ENCODE assay signal across 2 cellular contexts in the genomic region with DNA sequence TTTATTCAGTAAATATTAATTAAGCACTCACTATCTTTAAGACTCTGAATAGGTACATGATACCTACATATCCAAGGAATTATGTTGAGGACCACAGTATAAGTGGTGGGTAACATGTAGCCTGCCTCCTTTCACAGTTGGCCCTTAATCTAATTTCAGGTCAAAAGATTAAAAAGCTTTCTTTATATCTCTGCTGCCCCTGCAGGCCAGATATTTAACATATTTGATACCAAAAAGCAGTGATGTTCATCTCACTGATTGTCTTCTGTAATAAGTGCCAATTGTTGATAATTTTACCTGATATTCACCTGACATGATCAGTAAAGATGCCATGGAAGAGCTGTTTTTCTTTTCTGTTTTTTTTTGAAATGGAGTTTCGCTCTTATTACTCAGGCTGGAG.
TF ChIP-seq lines count a peak whose summit lies in the region.

No MANE protein-coding gene starts in this region.

TF ChIP-seq in liver, 16 proteins besides CTCF, POLR2A, EP300 and RAD21:
- TF ChIP-seq HNF4G (IDR thresholded peaks at IDR 0.05) (no peak), GABPA (IDR thresholded peaks at IDR 0.05 in 1 of 2, conservative IDR thresholded peaks at IDR 0.05 in 1 of 2) (no peak), FOXA2 (IDR thresholded peaks at IDR 0.05) (no peak), YY1 (IDR thresholded peaks at IDR 0.05) (no peak), HNF4A (conservative IDR thresholded peaks at IDR 0.05) (no peak), MAX (IDR thresholded peaks at IDR 0.05) (no peak), NR2F2 (IDR thresholded peaks at IDR 0.05) (no peak), RXRA (IDR thresholded peaks at IDR 0.05) (no peak), EGR1 (IDR thresholded peaks at IDR 0.05; ENCODE audit: low read depth in 2 of 2) (no peak), TAF1 (conservative IDR thresholded peaks at IDR 0.05) (no peak), FOXA1 (IDR thresholded peaks at IDR 0.05) (no peak), SP1 (IDR thresholded peaks at IDR 0.05) (no peak), JUND (IDR thresholded peaks at IDR 0.05) (no peak)
- TF ChIP-seq, protein P1, sequence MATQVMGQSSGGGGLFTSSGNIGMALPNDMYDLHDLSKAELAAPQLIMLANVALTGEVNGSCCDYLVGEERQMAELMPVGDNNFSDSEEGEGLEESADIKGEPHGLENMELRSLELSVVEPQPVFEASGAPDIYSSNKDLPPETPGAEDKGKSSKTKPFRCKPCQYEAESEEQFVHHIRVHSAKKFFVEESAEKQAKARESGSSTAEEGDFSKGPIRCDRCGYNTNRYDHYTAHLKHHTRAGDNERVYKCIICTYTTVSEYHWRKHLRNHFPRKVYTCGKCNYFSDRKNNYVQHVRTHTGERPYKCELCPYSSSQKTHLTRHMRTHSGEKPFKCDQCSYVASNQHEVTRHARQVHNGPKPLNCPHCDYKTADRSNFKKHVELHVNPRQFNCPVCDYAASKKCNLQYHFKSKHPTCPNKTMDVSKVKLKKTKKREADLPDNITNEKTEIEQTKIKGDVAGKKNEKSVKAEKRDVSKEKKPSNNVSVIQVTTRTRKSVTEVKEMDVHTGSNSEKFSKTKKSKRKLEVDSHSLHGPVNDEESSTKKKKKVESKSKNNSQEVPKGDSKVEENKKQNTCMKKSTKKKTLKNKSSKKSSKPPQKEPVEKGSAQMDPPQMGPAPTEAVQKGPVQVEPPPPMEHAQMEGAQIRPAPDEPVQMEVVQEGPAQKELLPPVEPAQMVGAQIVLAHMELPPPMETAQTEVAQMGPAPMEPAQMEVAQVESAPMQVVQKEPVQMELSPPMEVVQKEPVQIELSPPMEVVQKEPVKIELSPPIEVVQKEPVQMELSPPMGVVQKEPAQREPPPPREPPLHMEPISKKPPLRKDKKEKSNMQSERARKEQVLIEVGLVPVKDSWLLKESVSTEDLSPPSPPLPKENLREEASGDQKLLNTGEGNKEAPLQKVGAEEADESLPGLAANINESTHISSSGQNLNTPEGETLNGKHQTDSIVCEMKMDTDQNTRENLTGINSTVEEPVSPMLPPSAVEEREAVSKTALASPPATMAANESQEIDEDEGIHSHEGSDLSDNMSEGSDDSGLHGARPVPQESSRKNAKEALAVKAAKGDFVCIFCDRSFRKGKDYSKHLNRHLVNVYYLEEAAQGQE (IDR thresholded peaks at IDR 0.05), result no peak
- TF ChIP-seq, protein P2, sequence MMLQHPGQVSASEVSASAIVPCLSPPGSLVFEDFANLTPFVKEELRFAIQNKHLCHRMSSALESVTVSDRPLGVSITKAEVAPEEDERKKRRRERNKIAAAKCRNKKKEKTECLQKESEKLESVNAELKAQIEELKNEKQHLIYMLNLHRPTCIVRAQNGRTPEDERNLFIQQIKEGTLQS (IDR thresholded peaks at IDR 0.05), result no peak
- TF ChIP-seq, protein P3, sequence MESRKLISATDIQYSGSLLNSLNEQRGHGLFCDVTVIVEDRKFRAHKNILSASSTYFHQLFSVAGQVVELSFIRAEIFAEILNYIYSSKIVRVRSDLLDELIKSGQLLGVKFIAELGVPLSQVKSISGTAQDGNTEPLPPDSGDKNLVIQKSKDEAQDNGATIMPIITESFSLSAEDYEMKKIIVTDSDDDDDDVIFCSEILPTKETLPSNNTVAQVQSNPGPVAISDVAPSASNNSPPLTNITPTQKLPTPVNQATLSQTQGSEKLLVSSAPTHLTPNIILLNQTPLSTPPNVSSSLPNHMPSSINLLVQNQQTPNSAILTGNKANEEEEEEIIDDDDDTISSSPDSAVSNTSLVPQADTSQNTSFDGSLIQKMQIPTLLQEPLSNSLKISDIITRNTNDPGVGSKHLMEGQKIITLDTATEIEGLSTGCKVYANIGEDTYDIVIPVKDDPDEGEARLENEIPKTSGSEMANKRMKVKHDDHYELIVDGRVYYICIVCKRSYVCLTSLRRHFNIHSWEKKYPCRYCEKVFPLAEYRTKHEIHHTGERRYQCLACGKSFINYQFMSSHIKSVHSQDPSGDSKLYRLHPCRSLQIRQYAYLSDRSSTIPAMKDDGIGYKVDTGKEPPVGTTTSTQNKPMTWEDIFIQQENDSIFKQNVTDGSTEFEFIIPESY (IDR thresholded peaks at IDR 0.05), result no peak

TF ChIP-seq in HepG2, 621 proteins besides CTCF, POLR2A, EP300 and RAD21:
- TF ChIP-seq, protein P4, sequence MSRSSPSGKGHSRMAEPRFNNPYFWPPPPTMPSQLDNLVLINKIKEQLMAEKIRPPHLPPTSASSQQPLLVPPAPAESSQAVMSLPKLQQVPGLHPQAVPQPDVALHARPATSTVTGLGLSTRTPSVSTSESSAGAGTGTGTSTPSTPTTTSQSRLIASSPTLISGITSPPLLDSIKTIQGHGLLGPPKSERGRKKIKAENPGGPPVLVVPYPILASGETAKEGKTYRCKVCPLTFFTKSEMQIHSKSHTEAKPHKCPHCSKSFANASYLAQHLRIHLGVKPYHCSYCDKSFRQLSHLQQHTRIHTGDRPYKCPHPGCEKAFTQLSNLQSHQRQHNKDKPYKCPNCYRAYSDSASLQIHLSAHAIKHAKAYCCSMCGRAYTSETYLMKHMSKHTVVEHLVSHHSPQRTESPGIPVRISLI (CRISPR knock-in tag; IDR thresholded peaks at IDR 0.05; ENCODE audit: borderline replicate concordance), result no peak
